Comparison of ENCODE assay signal across 8 cellular contexts in genomic region chr7:151013728-151014497, GRCh38. TPM values are rescaled to one million over a fixed set of nuclear protein-coding genes. Genes with fewer than 3 reads are reported as not detected.
A peak's percentile ranks its signal among the peaks of the same experiment; 100 is the strongest.
DNase-seq lines count a peak whose midpoint lies in the region; ATAC-seq, FAIRE-seq and TF ChIP-seq lines count a peak whose summit lies in the region.

No MANE protein-coding gene starts in this region.

- H3K4me3 ChIP-seq in BLaER1 treated with 17β-estradiol and CSF1 and Interleukin-3, amounts not matched to agents 10 nM and 100 nM: no peak overlapping the region
- H3K4me3 ChIP-seq in ascending aorta: peak overlapping the region; percentile 35 to 46
- peak overlapping the region; percentile 59; the same call in 1 of the 2 replicates for H3K4me3 ChIP-seq in iPS DF 6.9 (ENCODE audit: low read length)

- peaks cover 5 to 28% (median 11%) of the 10 kb centered on the region in 11 experiments; a peak in 21 of 22 replicates for H3K27me3 ChIP-seq in BLaER1 treated with 17β-estradiol and CSF1 and Interleukin-3, amounts not matched to agents 10 nM and 100 nM
- peaks cover 20% of the 10 kb centered on the region for H3K27me3 ChIP-seq in ascending aorta
- peaks cover 6% of the 10 kb centered on the region; the same call in 1 of the 2 replicates for H3K27me3 ChIP-seq in iPS DF 6.9 (ENCODE audit: control insufficient read depth, insufficient read depth, low read length)

- peak; percentile 43 for ATAC-seq in HG02571 (IDR thresholded peaks at IDR 0.05; ENCODE audit: unreplicated experiment)
- no peak for ATAC-seq in HG02870 (IDR thresholded peaks at IDR 0.05; ENCODE audit: unreplicated experiment)

- no peak overlapping the region for H3K9ac ChIP-seq in BLaER1 treated with 17β-estradiol and CSF1 and Interleukin-3, amounts not matched to agents 10 nM and 100 nM

- no CpG with 5 or more reads among the region's 56 CpGs for WGBS in iPS DF 6.9 (ENCODE audit: insufficient coverage, insufficient read length)

- H3K9me3 ChIP-seq in BLaER1 treated with 17β-estradiol and CSF1 and Interleukin-3, amounts not matched to agents 10 nM and 100 nM (replicated peaks in 1 of 11): no peaks in the 10 kb centered on the region
- H3K9me3 ChIP-seq in ascending aorta: no peaks in the 10 kb centered on the region
- no peaks in the 10 kb centered on the region for H3K9me3 ChIP-seq in iPS DF 6.9 (ENCODE audit: control insufficient read depth, insufficient read depth, low read length)

- H3K4me1 ChIP-seq in BLaER1 treated with 17β-estradiol and CSF1 and Interleukin-3, amounts not matched to agents 10 nM and 100 nM: peaks cover 71 to 96% (median 90%) of the 10 kb centered on the region in 10 experiments
- H3K4me1 ChIP-seq in ascending aorta (peaks cover 12 to 15% of the 10 kb centered on the region in 2 donors), iPS DF 6.9 (ENCODE audit: control insufficient read depth, insufficient read depth, low read length) (peaks cover 26% of the 10 kb centered on the region)

- intact Hi-C loops in ascending aorta (cut with DNase I): loop anchor here (5.0 kb wide), 1 partner anchor 98 kb away; no protein-coding TSS in a partner anchor

- no peaks in the 10 kb centered on the region; a peak in 1 of 22 replicates for H3K36me3 ChIP-seq in BLaER1 treated with 17β-estradiol and CSF1 and Interleukin-3, amounts not matched to agents 10 nM and 100 nM
- H3K36me3 ChIP-seq in ascending aorta (no peaks in the 10 kb centered on the region), iPS DF 6.9 (ENCODE audit: control insufficient read depth, insufficient read depth, low read length) (no peaks in the 10 kb centered on the region)

- no peak overlapping the region for H3K27ac ChIP-seq in BLaER1 treated with 17β-estradiol and CSF1 and Interleukin-3, amounts not matched to agents 10 nM and 100 nM
- H3K27ac ChIP-seq in ascending aorta (no peak overlapping the region), iPS DF 6.9 (ENCODE audit: low read length) (no peak overlapping the region)

- no peak for TF ChIP-seq CTCF in ascending aorta (IDR thresholded peaks at IDR 0.05)
- TF ChIP-seq CTCF in D721Med (IDR thresholded peaks at IDR 0.05; ENCODE audit: insufficient read depth, missing control alignments): no peak

- H4K20me1 ChIP-seq in BLaER1 treated with 17β-estradiol and CSF1 and Interleukin-3, amounts not matched to agents 10 nM and 100 nM: no peaks in the 10 kb centered on the region; a peak in 1 of 22 replicates

- peak overlapping the region; percentile 15 to 72 (median 50); a peak in 20 of 22 replicates for H3K4me2 ChIP-seq in BLaER1 treated with 17β-estradiol and CSF1 and Interleukin-3, amounts not matched to agents 10 nM and 100 nM

- no peak for FAIRE-seq in D721Med (lab: Jason Lieb, UNC)

- peak; percentile 75 to 98 (median 94) for DNase-seq in T-helper 2 cell
- DNase-seq in ascending aorta (ENCODE audit: low spot score in 2 of 2): peak; percentile 40 to 87
- DNase-seq in iPS DF 6.9 (ENCODE audit: low read depth, low spot score): peak; percentile 78
- peak; percentile 92 for DNase-seq in stimulated activated CD4-positive, alpha-beta T cell treated with anti-CD3 and anti-CD28 coated beads, Interleukin-15, amount 100 ng/mL, for 24 hours
- DNase-seq in D721Med (ENCODE audit: insufficient read length, low spot score): no peak

RNA-seq across cellular contexts. Expression of gene ATG9B, which starts 10.4 kb away (rescaled TPM):
- total RNA-seq in ascending aorta: not detected

RNA-seq across cellular contexts. Expression of gene ABCB8, which starts 14.3 kb away (rescaled TPM):
- total RNA-seq in ascending aorta: 50.8 TPM

RNA-seq across cellular contexts. Expression of gene NOS3, which starts 23.1 kb away (rescaled TPM):
- 185 TPM for total RNA-seq in ascending aorta

RNA-seq across cellular contexts. Expression of gene ASIC3, which starts 34.4 kb away (rescaled TPM):
- not detected for total RNA-seq in ascending aorta

RNA-seq across cellular contexts. Expression of gene KCNH2, which starts 35.8 kb away (rescaled TPM):
- total RNA-seq in ascending aorta: not detected

Comparison
In these comparisons a context has a peak if more than half of its experiments do, and no peak if none do; other contexts are left out.
1. H3K4me3 ChIP-seq: peak in ascending aorta (2 of 2) and iPS DF 6.9 (single experiment); none in BLaER1 treated with 17β-estradiol and CSF1 and Interleukin-3, amounts not matched to agents 10 nM and 100 nM (0 of 10).